ENCODE assay signal across 8 cellular contexts in the genomic region with DNA sequence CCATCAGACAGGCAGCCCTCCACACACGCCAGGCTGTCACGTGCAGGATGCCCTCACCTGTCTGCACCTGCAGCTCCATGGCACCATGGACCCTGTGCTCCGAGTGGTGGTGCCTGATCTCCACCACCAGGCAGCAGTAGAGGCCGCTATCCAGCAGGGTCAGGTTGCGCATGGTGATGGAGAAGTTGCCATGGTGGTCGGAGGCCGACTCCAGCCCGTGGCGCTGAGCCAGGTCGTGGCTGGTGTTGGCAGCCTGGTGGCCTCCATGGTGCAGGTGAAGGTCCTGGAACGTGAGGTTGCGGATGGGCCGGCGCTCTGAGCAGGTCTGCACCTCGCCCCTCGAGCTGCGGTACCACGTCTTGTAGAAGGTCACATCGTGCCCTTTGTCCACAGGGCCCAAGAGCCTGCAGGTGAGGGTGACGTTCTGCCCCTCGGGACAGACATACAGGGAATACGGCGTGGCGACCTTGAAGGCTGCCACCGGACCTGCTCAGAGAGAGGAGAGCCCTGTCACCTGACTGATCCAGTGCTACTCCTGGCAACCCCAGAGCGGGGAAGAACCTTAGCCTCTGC. TPM values are rescaled to one million over a fixed set of nuclear protein-coding genes. Genes with fewer than 3 reads are reported as not detected.
A peak's percentile ranks its signal among the peaks of the same experiment; 100 is the strongest.
DNase-seq lines count a peak whose midpoint lies in the region; TF ChIP-seq lines count a peak whose summit lies in the region.
"Had no signal": no experiment of that assay in that cellular context is flagged by ENCODE, and none has a peak within 500 bp of the region (broad histone marks: within the 10 kb centered on the region; RNA-seq: fewer than 3 reads in every experiment).

No MANE protein-coding gene starts in this region.

- peaks cover 14% of the 10 kb centered on the region for H3K4me1 ChIP-seq in neural progenitor cell

- no peak overlapping the region for H3K9ac ChIP-seq in neural progenitor cell

- no peaks in the 10 kb centered on the region for H3K36me3 Mint-ChIP-seq in neural progenitor cell

- no peaks in the 10 kb centered on the region for H3K36me3 ChIP-seq in neural progenitor cell

- H3F3A ChIP-seq in neural progenitor cell (ENCODE audit: low read depth) = peaks cover 6% of the 10 kb centered on the region

- H3K4me3 Mint-ChIP-seq in neural progenitor cell = no peak overlapping the region

- no peaks in the 10 kb centered on the region for H4K20me1 ChIP-seq in neural progenitor cell (ENCODE audit: low read depth)

- H3K27me3 ChIP-seq in neural progenitor cell = no peaks in the 10 kb centered on the region

- no peak overlapping the region for H3K27ac Mint-ChIP-seq in neural progenitor cell

- H3K9me3 ChIP-seq in neural progenitor cell (ENCODE audit: low read depth) = no peaks in the 10 kb centered on the region

- peak; percentile 25; the same call in 1 of the 3 replicates for TF ChIP-seq CTCF in GM12872 (IDR thresholded peaks at IDR 0.05; ENCODE audit: insufficient read depth, low read depth, low read length)
- TF ChIP-seq CTCF in NB4 (IDR thresholded peaks at IDR 0.05; ENCODE audit: low read depth, low read length) = peak; percentile 29
- TF ChIP-seq CTCF in neural progenitor cell (IDR thresholded peaks at IDR 0.05) = peak; percentile 28

- TF ChIP-seq POLR2A in NB4 (IDR thresholded peaks at IDR 0.05; ENCODE audit: extremely low read depth, insufficient read length) = no peak

- H3K4me3 ChIP-seq in NB4 (ENCODE audit: low read depth, low read length) (no peak overlapping the region), neural progenitor cell (no peak overlapping the region)

- no peaks in the 10 kb centered on the region for H3K9me3 Mint-ChIP-seq in neural progenitor cell

- H3K27ac ChIP-seq in cingulate gyrus (ENCODE audit: low read depth, low read length) = peak overlapping the region; percentile 11
- no peak overlapping the region for H3K27ac ChIP-seq in neural progenitor cell

- no peak for DNase-seq in NB4 (ENCODE audit: low read depth)
- no peak for DNase-seq in neural progenitor cell (ENCODE audit: low spot score)
- no peak for DNase-seq in activated CD8-positive, alpha-beta memory T cell treated with anti-CD3 and anti-CD28 coated beads, Interleukin-2, amount 50 U/mL, for 48 hours
- DNase-seq in NCI-H345 treated with DMSO at 0.1 percent for 48 hours (lab: John Stamatoyannopoulos, UW; ENCODE audit: unreplicated experiment) = no peak
- no peak for DNase-seq in NCI-H1436 treated with DMSO at 0.1 percent for 48 hours (lab: John Stamatoyannopoulos, UW)
- DNase-seq: NCI-H2029 had no signal

- H3K27me3 Mint-ChIP-seq in neural progenitor cell (ENCODE audit: insufficient read depth, low read depth) = peaks cover 14% of the 10 kb centered on the region

- no peak overlapping the region for H3K4me2 ChIP-seq in neural progenitor cell

- no peak overlapping the region for H2AFZ ChIP-seq in neural progenitor cell (replicated peaks)

- H3K4me1 Mint-ChIP-seq in neural progenitor cell = peaks cover 22% of the 10 kb centered on the region

- H3K79me2 ChIP-seq in neural progenitor cell (ENCODE audit: low read depth) = no peaks in the 10 kb centered on the region

RNA-seq across cellular contexts. Expression of gene VSIR, which starts 11.7 kb away (rescaled TPM):
- total RNA-seq in neural progenitor cell (ENCODE audit: low replicate concordance) = 0.46 TPM in 1 of 2 replicates, not detected in the other

RNA-seq across cellular contexts. Expression of gene C10orf105, which starts 42.0 kb away (rescaled TPM):
- total RNA-seq in neural progenitor cell (ENCODE audit: low replicate concordance) = 0.39 and 1.5 TPM in 2 replicates
